1 cellular context compared by ENCODE assay signal in the genomic region with DNA sequence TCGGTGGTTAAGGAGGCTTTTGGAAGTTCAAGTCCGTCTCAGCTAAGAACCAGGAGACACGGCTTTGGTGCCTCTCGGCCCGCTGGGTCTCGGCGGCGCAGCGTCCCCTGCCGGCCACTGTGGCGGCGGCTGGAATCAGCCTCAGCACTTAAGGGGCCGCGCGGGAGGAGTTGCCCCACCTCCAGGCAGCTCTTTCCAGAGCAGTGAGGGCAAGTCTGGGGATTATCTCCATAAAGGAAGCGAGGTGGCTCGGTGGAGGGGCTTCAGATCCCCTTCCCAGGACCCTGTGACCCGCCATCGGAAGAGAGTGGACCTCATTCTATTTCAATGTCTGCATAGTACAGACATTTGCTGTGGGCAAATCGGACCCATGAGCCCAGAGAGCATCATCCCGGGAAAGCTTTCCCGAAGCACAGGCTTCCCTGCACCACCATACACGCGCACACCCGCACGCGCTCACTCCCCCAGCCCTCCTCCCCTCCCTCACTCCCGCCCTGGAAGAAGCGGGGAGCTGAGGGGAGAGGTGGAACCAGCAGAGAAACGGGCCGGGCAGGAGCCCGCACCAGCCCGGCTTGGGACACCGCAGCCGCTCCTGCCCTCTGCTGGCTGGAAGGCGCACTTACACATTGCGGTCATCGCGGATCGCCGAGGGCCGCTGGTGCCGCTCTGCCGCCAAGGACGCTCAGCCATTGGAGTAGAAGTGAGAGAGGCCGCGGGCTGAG.
TF ChIP-seq lines count a peak whose summit lies in the region.

No MANE protein-coding gene starts in this region.

TF ChIP-seq in PFSK-1, 5 proteins besides CTCF, POLR2A, EP300 and RAD21:
- TF ChIP-seq FOXP2 (optimal IDR thresholded peaks at IDR 0.05; ENCODE audit: borderline replicate concordance, extremely low read depth, extremely low read length, insufficient read depth), result peak; percentile 59
- TF ChIP-seq, protein P1, sequence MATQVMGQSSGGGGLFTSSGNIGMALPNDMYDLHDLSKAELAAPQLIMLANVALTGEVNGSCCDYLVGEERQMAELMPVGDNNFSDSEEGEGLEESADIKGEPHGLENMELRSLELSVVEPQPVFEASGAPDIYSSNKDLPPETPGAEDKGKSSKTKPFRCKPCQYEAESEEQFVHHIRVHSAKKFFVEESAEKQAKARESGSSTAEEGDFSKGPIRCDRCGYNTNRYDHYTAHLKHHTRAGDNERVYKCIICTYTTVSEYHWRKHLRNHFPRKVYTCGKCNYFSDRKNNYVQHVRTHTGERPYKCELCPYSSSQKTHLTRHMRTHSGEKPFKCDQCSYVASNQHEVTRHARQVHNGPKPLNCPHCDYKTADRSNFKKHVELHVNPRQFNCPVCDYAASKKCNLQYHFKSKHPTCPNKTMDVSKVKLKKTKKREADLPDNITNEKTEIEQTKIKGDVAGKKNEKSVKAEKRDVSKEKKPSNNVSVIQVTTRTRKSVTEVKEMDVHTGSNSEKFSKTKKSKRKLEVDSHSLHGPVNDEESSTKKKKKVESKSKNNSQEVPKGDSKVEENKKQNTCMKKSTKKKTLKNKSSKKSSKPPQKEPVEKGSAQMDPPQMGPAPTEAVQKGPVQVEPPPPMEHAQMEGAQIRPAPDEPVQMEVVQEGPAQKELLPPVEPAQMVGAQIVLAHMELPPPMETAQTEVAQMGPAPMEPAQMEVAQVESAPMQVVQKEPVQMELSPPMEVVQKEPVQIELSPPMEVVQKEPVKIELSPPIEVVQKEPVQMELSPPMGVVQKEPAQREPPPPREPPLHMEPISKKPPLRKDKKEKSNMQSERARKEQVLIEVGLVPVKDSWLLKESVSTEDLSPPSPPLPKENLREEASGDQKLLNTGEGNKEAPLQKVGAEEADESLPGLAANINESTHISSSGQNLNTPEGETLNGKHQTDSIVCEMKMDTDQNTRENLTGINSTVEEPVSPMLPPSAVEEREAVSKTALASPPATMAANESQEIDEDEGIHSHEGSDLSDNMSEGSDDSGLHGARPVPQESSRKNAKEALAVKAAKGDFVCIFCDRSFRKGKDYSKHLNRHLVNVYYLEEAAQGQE (IDR thresholded peaks at IDR 0.05; ENCODE audit: insufficient read depth in 1 of 2, low read depth in 2 of 2, low read length in 2 of 2), result no peak
- 0 out of 2 replicates have a peak, but pooled peaks have one; percentile 36 for TF ChIP-seq POLR2AphosphoS5 (IDR thresholded peaks at IDR 0.05; ENCODE audit: low read depth, low read length)
